ENCODE assay signal across 18 cellular contexts in the genomic region with DNA sequence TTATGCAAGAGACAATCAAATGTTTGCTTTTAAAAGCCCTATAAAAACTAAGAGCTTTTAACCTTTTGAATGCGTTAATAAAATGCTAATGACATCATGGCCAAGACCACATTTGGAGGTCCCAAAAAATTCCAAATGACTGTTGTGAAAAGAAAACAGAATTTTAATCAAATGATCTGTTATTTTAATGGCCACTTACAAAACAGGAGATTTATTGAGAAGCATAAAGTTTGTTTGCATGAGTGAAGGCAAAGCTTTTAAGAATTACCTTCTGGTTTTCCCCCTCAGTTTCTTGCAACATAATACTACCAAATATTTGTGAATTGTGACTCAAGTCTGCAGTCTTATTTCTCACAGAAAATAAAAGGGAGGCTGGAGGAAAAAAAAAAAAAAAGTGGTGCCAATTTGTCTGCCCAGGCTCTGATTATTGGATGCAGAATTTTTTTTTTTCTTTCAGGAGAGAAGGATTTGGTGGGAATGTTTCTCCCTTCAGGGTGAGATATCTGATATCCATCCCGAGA.
A peak's percentile ranks its signal among the peaks of the same experiment; 100 is the strongest.
DNase-seq lines count a peak whose midpoint lies in the region; ATAC-seq and TF ChIP-seq lines count a peak whose summit lies in the region.
"Had no signal": no experiment of that assay in that cellular context is flagged by ENCODE, and none has a peak within 500 bp of the region (broad histone marks: within the 10 kb centered on the region; RNA-seq: fewer than 3 reads in every experiment).

No MANE protein-coding gene starts in this region.

- no peaks in the 10 kb centered on the region for H3K4me1 ChIP-seq in hepatocyte (ENCODE audit: insufficient read depth)
- H3K4me1 ChIP-seq: foreskin keratinocyte had no signal

- H3K9me3 ChIP-seq in SK-N-MC (ENCODE audit: low read depth, low read length) (no peaks in the 10 kb centered on the region), hepatocyte (ENCODE audit: low read depth) (no peaks in the 10 kb centered on the region)
- H3K9me3 ChIP-seq: HAP-1 had no signal

- H3K9me2 ChIP-seq in hepatocyte (replicated peaks; ENCODE audit: insufficient read depth): no peaks in the 10 kb centered on the region

- peak overlapping the region; percentile 18 for H3K9ac ChIP-seq in SK-N-MC (ENCODE audit: insufficient read length)

- H3K27ac ChIP-seq in SK-N-MC: peak overlapping the region; percentile 94
- H3K27ac ChIP-seq in hepatocyte: peak overlapping the region; percentile 76
- H3K27ac ChIP-seq: foreskin keratinocyte had no signal

- no peaks in the 10 kb centered on the region for H4K20me1 ChIP-seq in hepatocyte (ENCODE audit: insufficient read depth, poor library complexity, severe bottlenecking)

- no peak for ATAC-seq in activated CD4-positive, alpha-beta T cell treated with anti-CD3 and anti-CD28 coated beads for 36 hours
- no peak for ATAC-seq in left ventricle myocardium superior
- ATAC-seq: foreskin keratinocyte had no signal

- no peak for TF ChIP-seq CTCF in hepatocyte (IDR thresholded peaks at IDR 0.05; ENCODE audit: poor library complexity)

- peaks cover 4% of the 10 kb centered on the region for H3K27me3 ChIP-seq in hepatocyte
- H3K27me3 ChIP-seq: foreskin keratinocyte had no signal

- H3K9me3 Mint-ChIP-seq in activated CD4-positive, alpha-beta T cell treated with anti-CD3 and anti-CD28 coated beads for 36 hours (ENCODE audit: low read depth): peaks cover 12% of the 10 kb centered on the region

- intact Hi-C loops in activated CD4-positive, alpha-beta T cell treated with anti-CD3 and anti-CD28 coated beads for 36 hours (cut with DNase I, micrococcal nuclease): no loop called here
- intact Hi-C loops in left ventricle myocardium superior (cut with micrococcal nuclease): no loop called here

- H3K79me2 ChIP-seq in hepatocyte: no peaks in the 10 kb centered on the region

- H3K4me3 ChIP-seq in SK-N-MC (peak overlapping the region; percentile 80), hepatocyte (no peak overlapping the region)
- H3K4me3 ChIP-seq: HAP-1 had no signal

- peaks cover 25% of the 10 kb centered on the region for H3K27me3 Mint-ChIP-seq in activated CD4-positive, alpha-beta T cell treated with anti-CD3 and anti-CD28 coated beads for 36 hours

- 55% methylated on average over 2 of the region's 2 CpGs for WGBS in hepatocyte (ENCODE audit: low lambda C conversion rate, missing lambda C conversion rate)

- DNase-seq in NCI-H2171 (lab: John Stamatoyannopoulos, UW): peak; percentile 25
- DNase-seq in NCI-H2171 treated with DMSO at 0.1 percent for 48 hours (lab: John Stamatoyannopoulos, UW): no peak
- no peak for DNase-seq in SK-N-MC (ENCODE audit: low read depth, low spot score)
- DNase-seq in hepatocyte (ENCODE audit: low spot score): no peak
- DNase-seq in activated CD4-positive, alpha-beta T cell treated with anti-CD3 and anti-CD28 coated beads for 36 hours: no peak
- DNase-seq in NCI-H82 treated with DMSO at 0.1 percent for 48 hours (lab: John Stamatoyannopoulos, UW; ENCODE audit: unreplicated experiment): no peak
- DNase-seq in left ventricle myocardium superior: no peak
- DNase-seq in amygdala (lab: John Stamatoyannopoulos, UW): no peak
- DNase-seq: activated CD4-positive, alpha-beta T cell treated with anti-CD3 and anti-CD28 coated beads, Interleukin-2, amount 50 U/mL, for 4 hours; activated naive CD4-positive, alpha-beta T cell; aorta; CD4-positive, alpha-beta T cell; foreskin keratinocyte; kidney glomerular epithelial cell; midbrain; NCI-H1048 had no signal

- H3K4me3 Mint-ChIP-seq in activated CD4-positive, alpha-beta T cell treated with anti-CD3 and anti-CD28 coated beads for 36 hours: no peak overlapping the region
- H3K4me3 Mint-ChIP-seq: CD4-positive, alpha-beta T cell; neural crest cell had no signal

- CTCF ChIA-PET in activated CD4-positive, alpha-beta T cell treated with anti-CD3 and anti-CD28 coated beads for 36 hours (lab: Charles Lee): interaction anchor here (0.6 kb wide), 1 partner anchor 77 kb away, joined by 3 read pairs; no protein-coding TSS in a partner anchor

- POLR2A ChIA-PET in activated CD4-positive, alpha-beta T cell treated with anti-CD3 and anti-CD28 coated beads for 36 hours (lab: Charles Lee): no interaction called here

- H3K36me3 ChIP-seq in SK-N-MC (ENCODE audit: insufficient read depth, low read length): no peaks in the 10 kb centered on the region
- H3K36me3 ChIP-seq in hepatocyte (replicated peaks; ENCODE audit: insufficient read depth, low read depth): no peaks in the 10 kb centered on the region
- H3K36me3 ChIP-seq: HAP-1 had no signal

- H3K36me3 Mint-ChIP-seq in activated CD4-positive, alpha-beta T cell treated with anti-CD3 and anti-CD28 coated beads for 36 hours (ENCODE audit: low read depth): no peaks in the 10 kb centered on the region

- peak overlapping the region; percentile 68 for H3K4me2 ChIP-seq in hepatocyte

- H3K27ac Mint-ChIP-seq in activated CD4-positive, alpha-beta T cell treated with anti-CD3 and anti-CD28 coated beads for 36 hours: no peak overlapping the region
- H3K27ac Mint-ChIP-seq: CD4-positive, alpha-beta T cell had no signal

- no peaks in the 10 kb centered on the region for H3K4me1 Mint-ChIP-seq in activated CD4-positive, alpha-beta T cell treated with anti-CD3 and anti-CD28 coated beads for 36 hours

- H2AFZ ChIP-seq in hepatocyte: no peak overlapping the region
